ENCODE assay signal across 31 cellular contexts in the genomic region with DNA sequence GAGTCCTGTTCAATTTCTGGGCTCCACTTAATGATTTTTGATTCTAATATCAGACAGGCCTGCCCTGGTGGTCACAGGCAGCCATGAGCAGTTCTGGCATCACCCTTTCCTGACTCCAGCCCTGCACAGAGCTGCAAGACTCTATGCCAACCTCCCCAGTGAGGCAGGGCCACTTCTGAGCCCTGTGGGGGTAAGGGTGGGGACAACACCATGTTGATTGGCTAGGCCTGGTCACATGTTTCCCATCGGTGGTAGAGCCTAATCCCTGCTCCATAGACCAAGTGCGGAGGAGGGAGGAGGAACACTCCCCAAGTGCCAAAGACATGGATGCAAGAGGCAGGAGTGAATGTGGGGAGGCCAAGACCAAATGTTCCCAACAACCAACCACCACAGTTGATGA.
"Had no signal": no experiment of that assay in that cellular context is flagged by ENCODE, and none has a peak within 500 bp of the region (broad histone marks: within the 10 kb centered on the region; RNA-seq: fewer than 3 reads in every experiment).

No MANE protein-coding gene starts in this region.

- ATAC-seq: left colon; left lung; lower lobe of right lung; stimulated activated naive B cell treated with anti-CD40 and anti-IgM and Interleukin-4, amounts not matched to agents 10 μg/mL and 1 μg/mL and 100 μg/mL, for 72 hours; stimulated activated naive CD8-positive, alpha-beta T cell treated with anti-CD3 and anti-CD28 coated beads, Interleukin-15, Interleukin-2, amounts not matched to agents 100 U/mL and 50 U/mL, for 24 hours; upper lobe of right lung had no signal

- H3K4me3 ChIP-seq: left lung, lower lobe of right lung, neural progenitor cell, right atrium auricular region, right lobe of liver, smooth muscle cell, stomach, testis, thyroid gland, transverse colon, upper lobe of right lung had no signal

- H3K4me3 Mint-ChIP-seq: immature natural killer cell; mesothelial cell of epicardium; natural killer cell; nephron progenitor cell; neural progenitor cell; stimulated activated naive B cell treated with anti-CD40 and anti-IgM and Interleukin-4, amounts not matched to agents 10 μg/mL and 1 μg/mL and 100 μg/mL, for 72 hours had no signal

- H3K27me3 ChIP-seq: neural progenitor cell, right atrium auricular region, right lobe of liver, stomach, testis, thyroid gland, transverse colon, upper lobe of right lung had no signal

- H3K27ac ChIP-seq: left lung, lower lobe of right lung, neural progenitor cell, parathyroid adenoma, right atrium auricular region, right lobe of liver, stomach, testis, thyroid gland, transverse colon, upper lobe of right lung had no signal

- H3K9ac ChIP-seq: neural progenitor cell, parathyroid adenoma had no signal

- H3K36me3 ChIP-seq: left lung, lower lobe of right lung, neural progenitor cell, right atrium auricular region, right lobe of liver, stomach, thyroid gland, transverse colon, upper lobe of right lung had no signal

- FAIRE-seq: islet of Langerhans, kidney, urothelium cell line had no signal

- H3K79me2 ChIP-seq: parathyroid adenoma had no signal

- H3K9me3 Mint-ChIP-seq: mesothelial cell of epicardium, natural killer cell, nephron progenitor cell, neural progenitor cell had no signal

- H2AFZ ChIP-seq: neural progenitor cell, parathyroid adenoma had no signal

- DNase-seq: hippocampal formation; immature natural killer cell; kidney; left colon; left lung; lower lobe of right lung; mammary epithelial cell; mesenchymal stem cell; naive B cell; natural killer cell; nephron progenitor cell; right lobe of liver; stimulated activated CD4-positive, alpha-beta T cell treated with anti-CD3 and anti-CD28 coated beads, Interleukin-12 subunit alpha, Interleukin-12 subunit beta, amount 100 ng/mL, for 4 hours; stimulated activated CD4-positive, alpha-beta T cell treated with anti-CD3 and anti-CD28 coated beads, Interleukin-15, amount 100 ng/mL, for 24 hours; stimulated activated CD4-positive, alpha-beta T cell treated with anti-CD3 and anti-CD28 coated beads, Interleukin-2, amount 100 ng/mL, for 24 hours; stimulated activated CD4-positive, alpha-beta T cell treated with anti-CD3 and anti-CD28 coated beads, Interleukin-4, amount 100 ng/mL, for 1 hour; stimulated activated naive B cell treated with anti-CD40 and anti-IgM and Interleukin-4, amounts not matched to agents 10 μg/mL and 1 μg/mL and 100 μg/mL, for 72 hours; stimulated activated naive CD8-positive, alpha-beta T cell treated with anti-CD3 and anti-CD28 coated beads, Interleukin-15, Interleukin-2, amounts not matched to agents 100 U/mL and 50 U/mL, for 24 hours; stomach; testis; thyroid gland; transverse colon; upper lobe of right lung had no signal

- H3K9me3 ChIP-seq: right lobe of liver, testis, thyroid gland, transverse colon, upper lobe of right lung had no signal

- H3K4me2 ChIP-seq: neural progenitor cell had no signal

- H3K4me1 Mint-ChIP-seq: immature natural killer cell; mesothelial cell of epicardium; naive B cell; natural killer cell; nephron progenitor cell; neural progenitor cell; stimulated activated naive B cell treated with anti-CD40 and anti-IgM and Interleukin-4, amounts not matched to agents 10 μg/mL and 1 μg/mL and 100 μg/mL, for 72 hours had no signal

- H3K36me3 Mint-ChIP-seq: mesothelial cell of epicardium, naive B cell, natural killer cell, neural progenitor cell had no signal

- H3K27ac Mint-ChIP-seq: immature natural killer cell; mesothelial cell of epicardium; naive B cell; natural killer cell; nephron progenitor cell; neural progenitor cell; progenitor cell of endocrine pancreas; stimulated activated naive B cell treated with anti-CD40 and anti-IgM and Interleukin-4, amounts not matched to agents 10 μg/mL and 1 μg/mL and 100 μg/mL, for 72 hours had no signal

- H3K4me1 ChIP-seq: left lung, lower lobe of right lung, neural progenitor cell, parathyroid adenoma, right atrium auricular region, right lobe of liver, stomach, testis, thyroid gland, transverse colon, upper lobe of right lung had no signal
